ENCODE assay signal across 1 cellular context in the genomic region with DNA sequence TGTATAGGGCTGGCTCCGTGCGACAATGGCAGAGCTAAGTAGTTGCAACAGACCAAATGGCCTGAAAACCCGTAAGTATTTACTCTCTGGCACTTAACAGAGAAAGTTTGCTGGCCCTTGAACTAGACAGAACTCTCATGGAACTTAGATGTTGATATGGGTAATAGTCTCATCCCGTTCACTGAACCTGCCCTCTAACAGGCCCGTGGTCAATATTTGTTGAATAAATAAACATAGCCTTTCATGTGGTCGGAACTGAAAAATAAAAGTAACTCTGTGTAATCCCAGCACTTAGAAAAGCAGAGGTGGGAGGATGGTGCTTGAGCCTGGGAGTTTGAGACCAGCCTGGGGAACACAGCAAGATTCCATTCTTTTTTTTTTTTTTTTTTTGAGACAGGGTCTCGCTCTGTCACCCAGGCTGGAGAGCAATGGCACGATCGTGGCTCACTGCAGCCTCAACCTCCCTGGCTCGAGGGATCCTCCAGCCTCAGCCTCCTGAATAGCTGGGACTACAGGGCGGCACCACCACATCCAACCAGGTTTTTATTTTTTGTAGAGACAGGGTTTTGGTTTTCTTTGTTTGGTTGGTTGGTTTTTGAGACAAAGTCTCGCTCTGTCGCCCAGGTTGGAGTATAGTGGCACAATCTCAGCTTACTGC.
TF ChIP-seq lines count a peak whose summit lies in the region.

No MANE protein-coding gene starts in this region.

TF ChIP-seq in HepG2, 621 proteins besides CTCF, POLR2A, EP300 and RAD21 (continued from another document and continues in another):
- TF ChIP-seq, protein P1, sequence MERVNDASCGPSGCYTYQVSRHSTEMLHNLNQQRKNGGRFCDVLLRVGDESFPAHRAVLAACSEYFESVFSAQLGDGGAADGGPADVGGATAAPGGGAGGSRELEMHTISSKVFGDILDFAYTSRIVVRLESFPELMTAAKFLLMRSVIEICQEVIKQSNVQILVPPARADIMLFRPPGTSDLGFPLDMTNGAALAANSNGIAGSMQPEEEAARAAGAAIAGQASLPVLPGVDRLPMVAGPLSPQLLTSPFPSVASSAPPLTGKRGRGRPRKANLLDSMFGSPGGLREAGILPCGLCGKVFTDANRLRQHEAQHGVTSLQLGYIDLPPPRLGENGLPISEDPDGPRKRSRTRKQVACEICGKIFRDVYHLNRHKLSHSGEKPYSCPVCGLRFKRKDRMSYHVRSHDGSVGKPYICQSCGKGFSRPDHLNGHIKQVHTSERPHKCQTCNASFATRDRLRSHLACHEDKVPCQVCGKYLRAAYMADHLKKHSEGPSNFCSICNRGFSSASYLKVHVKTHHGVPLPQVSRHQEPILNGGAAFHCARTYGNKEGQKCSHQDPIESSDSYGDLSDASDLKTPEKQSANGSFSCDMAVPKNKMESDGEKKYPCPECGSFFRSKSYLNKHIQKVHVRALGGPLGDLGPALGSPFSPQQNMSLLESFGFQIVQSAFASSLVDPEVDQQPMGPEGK (CRISPR knock-in tag; IDR thresholded peaks at IDR 0.05): peak; percentile 74
- TF ChIP-seq, protein P2, sequence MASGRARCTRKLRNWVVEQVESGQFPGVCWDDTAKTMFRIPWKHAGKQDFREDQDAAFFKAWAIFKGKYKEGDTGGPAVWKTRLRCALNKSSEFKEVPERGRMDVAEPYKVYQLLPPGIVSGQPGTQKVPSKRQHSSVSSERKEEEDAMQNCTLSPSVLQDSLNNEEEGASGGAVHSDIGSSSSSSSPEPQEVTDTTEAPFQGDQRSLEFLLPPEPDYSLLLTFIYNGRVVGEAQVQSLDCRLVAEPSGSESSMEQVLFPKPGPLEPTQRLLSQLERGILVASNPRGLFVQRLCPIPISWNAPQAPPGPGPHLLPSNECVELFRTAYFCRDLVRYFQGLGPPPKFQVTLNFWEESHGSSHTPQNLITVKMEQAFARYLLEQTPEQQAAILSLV (CRISPR knock-in tag; IDR thresholded peaks at IDR 0.05; ENCODE audit: borderline replicate concordance): no peak
- TF ChIP-seq, protein P3, sequence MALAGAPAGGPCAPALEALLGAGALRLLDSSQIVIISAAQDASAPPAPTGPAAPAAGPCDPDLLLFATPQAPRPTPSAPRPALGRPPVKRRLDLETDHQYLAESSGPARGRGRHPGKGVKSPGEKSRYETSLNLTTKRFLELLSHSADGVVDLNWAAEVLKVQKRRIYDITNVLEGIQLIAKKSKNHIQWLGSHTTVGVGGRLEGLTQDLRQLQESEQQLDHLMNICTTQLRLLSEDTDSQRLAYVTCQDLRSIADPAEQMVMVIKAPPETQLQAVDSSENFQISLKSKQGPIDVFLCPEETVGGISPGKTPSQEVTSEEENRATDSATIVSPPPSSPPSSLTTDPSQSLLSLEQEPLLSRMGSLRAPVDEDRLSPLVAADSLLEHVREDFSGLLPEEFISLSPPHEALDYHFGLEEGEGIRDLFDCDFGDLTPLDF (CRISPR knock-in tag; IDR thresholded peaks at IDR 0.05): no peak; the same call in 1 of the 2 replicates
- TF ChIP-seq, protein P4, sequence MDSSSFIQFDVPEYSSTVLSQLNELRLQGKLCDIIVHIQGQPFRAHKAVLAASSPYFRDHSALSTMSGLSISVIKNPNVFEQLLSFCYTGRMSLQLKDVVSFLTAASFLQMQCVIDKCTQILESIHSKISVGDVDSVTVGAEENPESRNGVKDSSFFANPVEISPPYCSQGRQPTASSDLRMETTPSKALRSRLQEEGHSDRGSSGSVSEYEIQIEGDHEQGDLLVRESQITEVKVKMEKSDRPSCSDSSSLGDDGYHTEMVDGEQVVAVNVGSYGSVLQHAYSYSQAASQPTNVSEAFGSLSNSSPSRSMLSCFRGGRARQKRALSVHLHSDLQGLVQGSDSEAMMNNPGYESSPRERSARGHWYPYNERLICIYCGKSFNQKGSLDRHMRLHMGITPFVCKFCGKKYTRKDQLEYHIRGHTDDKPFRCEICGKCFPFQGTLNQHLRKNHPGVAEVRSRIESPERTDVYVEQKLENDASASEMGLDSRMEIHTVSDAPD (CRISPR knock-in tag; IDR thresholded peaks at IDR 0.05): peak; percentile 67; the same call in 1 of the 2 replicates
- TF ChIP-seq IKZF4 (CRISPR knock-in tag; IDR thresholded peaks at IDR 0.05; ENCODE audit: borderline replicate concordance, low read depth, not compliant biosample characterization) (no peak), ZNF121 (CRISPR knock-in tag; IDR thresholded peaks at IDR 0.05) (0 out of 2 replicates have a peak, but pooled peaks have one; percentile 27), MIER2 (CRISPR knock-in tag; IDR thresholded peaks at IDR 0.05) (no peak; the same call in 1 of the 2 replicates), ARNTL (CRISPR knock-in tag; IDR thresholded peaks at IDR 0.05) (peak; percentile 78; the same call in 1 of the 2 replicates), ISL2 (CRISPR knock-in tag; IDR thresholded peaks at IDR 0.05) (peak; percentile 99), ZNF296 (CRISPR knock-in tag; conservative IDR thresholded peaks at IDR 0.05) (no peak), MATR3 (CRISPR knock-in tag; IDR thresholded peaks at IDR 0.05) (no peak), MIER3 (CRISPR knock-in tag; IDR thresholded peaks at IDR 0.05; ENCODE audit: borderline replicate concordance) (peak; percentile 76; the same call in 1 of the 2 replicates), ARNT (IDR thresholded peaks at IDR 0.05) (no peak), ZNF260 (CRISPR knock-in tag; IDR thresholded peaks at IDR 0.05; ENCODE audit: borderline replicate concordance, low read depth) (no peak), ZBTB3 (CRISPR knock-in tag; IDR thresholded peaks at IDR 0.05; ENCODE audit: borderline replicate concordance, low read depth) (0 out of 2 replicates have a peak, but pooled peaks have one; percentile 56), ZNF251 (CRISPR knock-in tag; IDR thresholded peaks at IDR 0.05) (no peak), ZNF383 (CRISPR knock-in tag; IDR thresholded peaks at IDR 0.05; ENCODE audit: borderline replicate concordance) (no peak), U2AF2 (IDR thresholded peaks at IDR 0.05; ENCODE audit: low read depth, low read length) (no peak), ZNF468 (CRISPR knock-in tag; IDR thresholded peaks at IDR 0.05) (no peak), CCDC6 (CRISPR knock-in tag; IDR thresholded peaks at IDR 0.05) (no peak; the same call in 1 of the 2 replicates), ELF4 (CRISPR knock-in tag; IDR thresholded peaks at IDR 0.05; ENCODE audit: borderline replicate concordance) (no peak; the same call in 1 of the 2 replicates), EZH2 (conservative IDR thresholded peaks at IDR 0.05; ENCODE audit: low read depth, low read length) (no peak), MEF2D (CRISPR knock-in tag; IDR thresholded peaks at IDR 0.05) (peak; percentile 91), HDAC2 (CRISPR knock-in tag; IDR thresholded peaks at IDR 0.05) (peak; percentile 96), ZSCAN20 (CRISPR knock-in tag; IDR thresholded peaks at IDR 0.05; ENCODE audit: borderline replicate concordance) (no peak), ZNF782 (CRISPR knock-in tag; IDR thresholded peaks at IDR 0.05; ENCODE audit: borderline replicate concordance) (no peak), WIZ (CRISPR knock-in tag; IDR thresholded peaks at IDR 0.05) (no peak), NFIB (CRISPR knock-in tag; IDR thresholded peaks at IDR 0.05; ENCODE audit: borderline replicate concordance) (no peak), MXI1 (IDR thresholded peaks at IDR 0.05; ENCODE audit: borderline replicate concordance, low read depth, low read length) (peak; percentile 14; the same call in 1 of the 3 replicates), SP140L (CRISPR knock-in tag; IDR thresholded peaks at IDR 0.05; ENCODE audit: borderline replicate concordance) (no peak; the same call in 1 of the 2 replicates), ZBTB7B (CRISPR knock-in tag; IDR thresholded peaks at IDR 0.05) (peak; percentile 62; the same call in 1 of the 2 replicates), SAP130 (CRISPR knock-in tag; IDR thresholded peaks at IDR 0.05; ENCODE audit: low read depth) (peak; percentile 93), ZNF34 (CRISPR knock-in tag; IDR thresholded peaks at IDR 0.05; ENCODE audit: borderline replicate concordance) (no peak), POLR2G (IDR thresholded peaks at IDR 0.05; ENCODE audit: low read depth, low read length) (no peak), ZNF776 (CRISPR knock-in tag; IDR thresholded peaks at IDR 0.05) (no peak), MXD4 (CRISPR knock-in tag; IDR thresholded peaks at IDR 0.05) (no peak), NKX3-1 (CRISPR knock-in tag; IDR thresholded peaks at IDR 0.05) (peak; percentile 92), SP5 (CRISPR knock-in tag; IDR thresholded peaks at IDR 0.05; ENCODE audit: borderline replicate concordance, low read depth) (peak; percentile 90), PHF5A (CRISPR knock-in tag; IDR thresholded peaks at IDR 0.05; ENCODE audit: low read depth, unreplicated experiment) (peak; percentile 92)
- TF ChIP-seq, protein P5, sequence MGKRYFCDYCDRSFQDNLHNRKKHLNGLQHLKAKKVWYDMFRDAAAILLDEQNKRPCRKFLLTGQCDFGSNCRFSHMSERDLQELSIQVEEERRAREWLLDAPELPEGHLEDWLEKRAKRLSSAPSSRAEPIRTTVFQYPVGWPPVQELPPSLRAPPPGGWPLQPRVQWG (CRISPR knock-in tag; IDR thresholded peaks at IDR 0.05; ENCODE audit: borderline replicate concordance, low read depth): no peak
- TF ChIP-seq, protein P6, sequence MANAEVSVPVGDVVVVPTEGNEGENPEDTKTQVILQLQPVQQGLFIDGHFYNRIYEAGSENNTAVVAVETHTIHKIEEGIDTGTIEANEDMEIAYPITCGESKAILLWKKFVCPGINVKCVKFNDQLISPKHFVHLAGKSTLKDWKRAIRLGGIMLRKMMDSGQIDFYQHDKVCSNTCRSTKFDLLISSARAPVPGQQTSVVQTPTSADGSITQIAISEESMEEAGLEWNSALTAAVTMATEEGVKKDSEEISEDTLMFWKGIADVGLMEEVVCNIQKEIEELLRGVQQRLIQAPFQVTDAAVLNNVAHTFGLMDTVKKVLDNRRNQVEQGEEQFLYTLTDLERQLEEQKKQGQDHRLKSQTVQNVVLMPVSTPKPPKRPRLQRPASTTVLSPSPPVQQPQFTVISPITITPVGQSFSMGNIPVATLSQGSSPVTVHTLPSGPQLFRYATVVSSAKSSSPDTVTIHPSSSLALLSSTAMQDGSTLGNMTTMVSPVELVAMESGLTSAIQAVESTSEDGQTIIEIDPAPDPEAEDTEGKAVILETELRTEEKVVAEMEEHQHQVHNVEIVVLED (CRISPR knock-in tag; IDR thresholded peaks at IDR 0.05; ENCODE audit: borderline replicate concordance): 0 out of 2 replicates have a peak, but pooled peaks have one; percentile 21
- TF ChIP-seq, protein P7, sequence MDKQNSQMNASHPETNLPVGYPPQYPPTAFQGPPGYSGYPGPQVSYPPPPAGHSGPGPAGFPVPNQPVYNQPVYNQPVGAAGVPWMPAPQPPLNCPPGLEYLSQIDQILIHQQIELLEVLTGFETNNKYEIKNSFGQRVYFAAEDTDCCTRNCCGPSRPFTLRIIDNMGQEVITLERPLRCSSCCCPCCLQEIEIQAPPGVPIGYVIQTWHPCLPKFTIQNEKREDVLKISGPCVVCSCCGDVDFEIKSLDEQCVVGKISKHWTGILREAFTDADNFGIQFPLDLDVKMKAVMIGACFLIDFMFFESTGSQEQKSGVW (CRISPR knock-in tag; IDR thresholded peaks at IDR 0.05; ENCODE audit: borderline replicate concordance): no peak
- TF ChIP-seq, protein P8, sequence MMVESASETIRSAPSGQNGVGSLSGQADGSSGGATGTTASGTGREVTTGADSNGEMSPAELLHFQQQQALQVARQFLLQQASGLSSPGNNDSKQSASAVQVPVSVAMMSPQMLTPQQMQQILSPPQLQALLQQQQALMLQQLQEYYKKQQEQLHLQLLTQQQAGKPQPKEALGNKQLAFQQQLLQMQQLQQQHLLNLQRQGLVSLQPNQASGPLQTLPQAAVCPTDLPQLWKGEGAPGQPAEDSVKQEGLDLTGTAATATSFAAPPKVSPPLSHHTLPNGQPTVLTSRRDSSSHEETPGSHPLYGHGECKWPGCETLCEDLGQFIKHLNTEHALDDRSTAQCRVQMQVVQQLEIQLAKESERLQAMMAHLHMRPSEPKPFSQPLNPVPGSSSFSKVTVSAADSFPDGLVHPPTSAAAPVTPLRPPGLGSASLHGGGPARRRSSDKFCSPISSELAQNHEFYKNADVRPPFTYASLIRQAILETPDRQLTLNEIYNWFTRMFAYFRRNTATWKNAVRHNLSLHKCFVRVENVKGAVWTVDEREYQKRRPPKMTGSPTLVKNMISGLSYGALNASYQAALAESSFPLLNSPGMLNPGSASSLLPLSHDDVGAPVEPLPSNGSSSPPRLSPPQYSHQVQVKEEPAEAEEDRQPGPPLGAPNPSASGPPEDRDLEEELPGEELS (CRISPR knock-in tag; IDR thresholded peaks at IDR 0.05): peak; percentile 97
- TF ChIP-seq, protein P9, sequence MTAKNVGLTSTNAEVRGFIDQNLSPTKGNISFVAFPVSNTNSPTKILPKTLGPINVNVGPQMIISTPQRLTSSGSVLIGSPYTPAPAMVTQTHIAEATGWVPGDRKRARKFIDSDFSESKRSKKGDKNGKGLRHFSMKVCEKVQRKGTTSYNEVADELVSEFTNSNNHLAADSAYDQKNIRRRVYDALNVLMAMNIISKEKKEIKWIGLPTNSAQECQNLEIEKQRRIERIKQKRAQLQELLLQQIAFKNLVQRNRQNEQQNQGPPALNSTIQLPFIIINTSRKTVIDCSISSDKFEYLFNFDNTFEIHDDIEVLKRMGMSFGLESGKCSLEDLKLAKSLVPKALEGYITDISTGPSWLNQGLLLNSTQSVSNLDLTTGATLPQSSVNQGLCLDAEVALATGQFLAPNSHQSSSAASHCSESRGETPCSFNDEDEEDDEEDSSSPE (CRISPR knock-in tag; IDR thresholded peaks at IDR 0.05): peak; percentile 48
- TF ChIP-seq, protein P10, sequence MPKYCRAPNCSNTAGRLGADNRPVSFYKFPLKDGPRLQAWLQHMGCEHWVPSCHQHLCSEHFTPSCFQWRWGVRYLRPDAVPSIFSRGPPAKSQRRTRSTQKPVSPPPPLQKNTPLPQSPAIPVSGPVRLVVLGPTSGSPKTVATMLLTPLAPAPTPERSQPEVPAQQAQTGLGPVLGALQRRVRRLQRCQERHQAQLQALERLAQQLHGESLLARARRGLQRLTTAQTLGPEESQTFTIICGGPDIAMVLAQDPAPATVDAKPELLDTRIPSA (CRISPR knock-in tag; IDR thresholded peaks at IDR 0.05; ENCODE audit: borderline replicate concordance): no peak
- TF ChIP-seq, protein P11, sequence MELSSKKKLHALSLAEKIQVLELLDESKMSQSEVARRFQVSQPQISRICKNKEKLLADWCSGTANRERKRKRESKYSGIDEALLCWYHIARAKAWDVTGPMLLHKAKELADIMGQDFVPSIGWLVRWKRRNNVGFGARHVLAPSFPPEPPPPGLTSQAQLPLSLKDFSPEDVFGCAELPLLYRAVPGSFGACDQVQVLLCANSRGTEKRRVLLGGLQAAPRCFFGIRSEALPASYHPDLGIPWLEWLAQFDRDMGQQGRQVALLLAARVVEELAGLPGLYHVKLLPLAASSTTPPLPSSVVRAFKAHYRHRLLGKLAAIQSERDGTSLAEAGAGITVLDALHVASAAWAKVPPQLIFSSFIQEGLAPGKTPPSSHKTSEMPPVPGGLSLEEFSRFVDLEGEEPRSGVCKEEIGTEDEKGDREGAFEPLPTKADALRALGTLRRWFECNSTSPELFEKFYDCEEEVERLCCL (CRISPR knock-in tag; IDR thresholded peaks at IDR 0.05; ENCODE audit: borderline replicate concordance): no peak
- TF ChIP-seq, protein P12, sequence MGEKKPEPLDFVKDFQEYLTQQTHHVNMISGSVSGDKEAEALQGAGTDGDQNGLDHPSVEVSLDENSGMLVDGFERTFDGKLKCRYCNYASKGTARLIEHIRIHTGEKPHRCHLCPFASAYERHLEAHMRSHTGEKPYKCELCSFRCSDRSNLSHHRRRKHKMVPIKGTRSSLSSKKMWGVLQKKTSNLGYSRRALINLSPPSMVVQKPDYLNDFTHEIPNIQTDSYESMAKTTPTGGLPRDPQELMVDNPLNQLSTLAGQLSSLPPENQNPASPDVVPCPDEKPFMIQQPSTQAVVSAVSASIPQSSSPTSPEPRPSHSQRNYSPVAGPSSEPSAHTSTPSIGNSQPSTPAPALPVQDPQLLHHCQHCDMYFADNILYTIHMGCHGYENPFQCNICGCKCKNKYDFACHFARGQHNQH (CRISPR knock-in tag; IDR thresholded peaks at IDR 0.05): peak; percentile 53; the same call in 1 of the 2 replicates
